9 cellular contexts compared by ENCODE assay signal in the genomic region with DNA sequence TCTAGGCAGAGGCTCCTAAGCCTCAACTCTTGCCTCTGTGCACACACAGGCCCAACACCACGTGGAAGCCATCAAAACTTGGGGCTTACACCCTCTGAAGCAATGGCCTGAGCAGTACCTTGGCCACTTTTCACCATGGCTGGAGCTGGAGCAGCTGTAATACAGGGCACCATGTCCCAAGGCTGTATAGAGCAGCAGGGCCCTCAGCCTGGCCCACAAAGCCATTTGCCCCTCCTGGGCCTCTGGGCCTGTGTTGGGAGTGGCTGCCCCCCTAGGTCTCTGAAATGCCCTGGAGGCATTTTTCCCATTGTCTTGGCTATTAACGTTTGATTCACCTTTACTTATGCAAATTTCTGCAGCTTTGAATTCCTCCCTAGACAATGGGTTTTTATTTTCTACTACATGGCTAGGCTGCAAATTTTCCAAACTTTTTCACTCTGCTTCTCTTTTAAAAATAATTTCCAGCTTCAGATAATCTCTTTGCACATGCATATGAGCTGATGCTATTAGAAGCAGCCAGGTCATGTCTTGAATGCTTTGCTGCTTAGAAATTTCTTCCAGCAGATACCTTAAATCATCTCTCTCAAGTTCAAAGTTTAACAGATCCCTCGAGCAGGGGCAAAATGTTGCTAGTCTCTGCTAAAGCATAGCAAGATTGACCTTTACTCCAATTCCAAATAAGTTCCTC. TPM values are rescaled to one million over a fixed set of nuclear protein-coding genes. Genes with fewer than 3 reads are reported as not detected.
"Had no signal": no experiment of that assay in that cellular context is flagged by ENCODE, and none has a peak within 500 bp of the region (broad histone marks: within the 10 kb centered on the region; RNA-seq: fewer than 3 reads in every experiment).

No MANE protein-coding gene starts in this region.

- H3K4me3 ChIP-seq: GM12878 had no signal

- FAIRE-seq: G401.6, GM12878, GM12891, GM12892, GM18507, GM19239 had no signal

- DNase-seq: GDM1, GF-D8 had no signal

- ATAC-seq: GM12878 had no signal

RNA-seq across cellular contexts. Expression of a gene that starts 5.7 kb away (rescaled TPM):
- total RNA-seq: G401, GM12878 had no signal

RNA-seq across cellular contexts. Expression of a gene that starts 9.7 kb away (rescaled TPM):
- total RNA-seq: G401 had no signal
- polyA plus RNA-seq: GM12878 had no signal
